12 cellular contexts compared by ENCODE assay signal in genomic region chr1:6384962-6385672, GRCh38. TPM values are rescaled to one million over a fixed set of nuclear protein-coding genes. Genes with fewer than 3 reads are reported as not detected.
A peak's percentile ranks its signal among the peaks of the same experiment; 100 is the strongest.
DNase-seq lines count a peak whose midpoint lies in the region; ATAC-seq and TF ChIP-seq lines count a peak whose summit lies in the region.
"Had no signal": no experiment of that assay in that cellular context is flagged by ENCODE, and none has a peak within 500 bp of the region (broad histone marks: within the 10 kb centered on the region; RNA-seq: fewer than 3 reads in every experiment).

No MANE protein-coding gene starts in this region.

- ATAC-seq in GM18870 (IDR thresholded peaks at IDR 0.05; ENCODE audit: unreplicated experiment), result no peak

- CTCF ChIA-PET in mammary epithelial cell (lab: Charles Lee; ENCODE audit: low non-redundant PET), result interaction anchor here (0.6 kb wide), 1 partner anchor 55 kb away, joined by 5 read pairs; no protein-coding TSS in a partner anchor

- H3K4me2 ChIP-seq in mammary epithelial cell (ENCODE audit: insufficient read depth, low read depth, low read length), result peak overlapping the region; percentile 87
- H3K4me2 ChIP-seq in smooth muscle cell, result peak overlapping the region; percentile 64

- H3F3A ChIP-seq in smooth muscle cell (ENCODE audit: low read depth), result no peaks in the 10 kb centered on the region

- dilution Hi-C loops in mammary epithelial cell (cut with HindIII; ENCODE audit: low sequenced_read_pairs), result no loop called here

- H3K27ac ChIP-seq in mammary epithelial cell (ENCODE audit: insufficient read depth, low read depth, low read length) (peak overlapping the region; percentile 84), smooth muscle cell (ENCODE audit: low read depth) (no peak overlapping the region)

- H3K36me3 ChIP-seq in mammary epithelial cell (ENCODE audit: insufficient read depth, low read length) (no peaks in the 10 kb centered on the region), iPS-15b (ENCODE audit: control insufficient read depth, insufficient read depth, low read length) (peaks cover 3% of the 10 kb centered on the region), smooth muscle cell (ENCODE audit: low read depth) (no peaks in the 10 kb centered on the region)

- intact Hi-C loops in mammary epithelial cell (cut with micrococcal nuclease), result loop anchor here (1.0 kb wide), 2 partner anchors 18 to 29 kb away; no protein-coding TSS in a partner anchor

- in situ Hi-C loops in mammary epithelial cell (cut with MboI; ENCODE audit: low sequenced_read_pairs in 2 of 2), result loop anchor here in 1 of 2 donors (5.0 kb wide), 1 partner anchor 33 kb away; no protein-coding TSS in a partner anchor

- H3K4me1 ChIP-seq in mammary epithelial cell (ENCODE audit: insufficient read depth, low read length), result peaks cover 34% of the 10 kb centered on the region
- peaks cover 17% of the 10 kb centered on the region for H3K4me1 ChIP-seq in iPS-15b (ENCODE audit: control insufficient read depth, insufficient read depth, low read length)
- peaks cover 10% of the 10 kb centered on the region for H3K4me1 ChIP-seq in smooth muscle cell (ENCODE audit: low read depth)

- H3K9me3 ChIP-seq in mammary epithelial cell (replicated peaks; ENCODE audit: insufficient read depth, low read length), result no peaks in the 10 kb centered on the region
- H3K9me3 ChIP-seq in iPS-15b (ENCODE audit: control insufficient read depth, insufficient read depth, low read length), result no peaks in the 10 kb centered on the region
- H3K9me3 ChIP-seq in smooth muscle cell (replicated peaks; ENCODE audit: low read depth), result no peaks in the 10 kb centered on the region

- no peaks in the 10 kb centered on the region for H3K27me3 ChIP-seq in mammary epithelial cell (ENCODE audit: insufficient read depth, low read length)
- no peaks in the 10 kb centered on the region for H3K27me3 ChIP-seq in iPS-15b (ENCODE audit: control insufficient read depth, insufficient read depth, low read length)
- H3K27me3 ChIP-seq in smooth muscle cell (ENCODE audit: low read depth), result no peaks in the 10 kb centered on the region

- H3K4me3 ChIP-seq in mammary epithelial cell (replicated peaks in 1 of 3; ENCODE audit: insufficient read depth in 1 of 3, low read depth in 2 of 3, low read length in 3 of 3) (peak overlapping the region; percentile 52 to 65 (median 60)), iPS-15b (ENCODE audit: low read depth, low read length) (peak overlapping the region; percentile 35), smooth muscle cell (no peak overlapping the region)

- WGBS in mammary epithelial cell (ENCODE audit: low coverage, missing lambda C conversion rate), result 2% methylated on average over 8 of the region's 16 CpGs
- WGBS in smooth muscle cell (ENCODE audit: low lambda C conversion rate), result 84% methylated on average over 16 of the region's 16 CpGs

- H3K79me2 ChIP-seq in mammary epithelial cell (ENCODE audit: insufficient read depth, low read length) (peaks cover 86% of the 10 kb centered on the region), smooth muscle cell (ENCODE audit: low read depth) (peaks cover 25% of the 10 kb centered on the region)

- TSS peak; percentile 31 for BruUV-seq in mammary epithelial cell (replicated peaks; lab: Mats Ljungman, UMichigan)

- H2AFZ ChIP-seq in mammary epithelial cell (ENCODE audit: low read depth, low read length) (peak overlapping the region; percentile 48), smooth muscle cell (ENCODE audit: low read depth) (no peak overlapping the region)

- H3K9ac ChIP-seq in mammary epithelial cell (ENCODE audit: insufficient read depth, low read length), result peak overlapping the region; percentile 80
- peak overlapping the region; percentile 54 for H3K9ac ChIP-seq in iPS-15b (ENCODE audit: low read depth, low read length)
- no peak overlapping the region for H3K9ac ChIP-seq in smooth muscle cell (ENCODE audit: low read depth)

- peak; percentile 66 for DNase-seq in LHCN-M2 (ENCODE audit: low read depth)
- DNase-seq in mammary epithelial cell, result peak; percentile 37
- DNase-seq in smooth muscle cell (lab: John Stamatoyannopoulos, UW; ENCODE audit: unreplicated experiment), result no peak
- DNase-seq in cortex of kidney (lab: John Stamatoyannopoulos, UW), result no peak
- DNase-seq in activated effector memory CD4-positive, alpha-beta T cell treated with Interleukin-2 at 50 U/mL for 16 hours, result no peak
- DNase-seq in GM03348 (ENCODE audit: low spot score), result no peak
- DNase-seq: activated naive CD8-positive, alpha-beta T cell treated with anti-CD3 and anti-CD28 coated beads for 36 hours; HFFc6; naive B cell; T-helper 1 cell had no signal

- TF ChIP-seq CTCF in mammary epithelial cell (conservative IDR thresholded peaks at IDR 0.05 in 1 of 2, IDR thresholded peaks at IDR 0.05 in 1 of 2; ENCODE audit: extremely low read depth in 1 of 2, insufficient read depth in 1 of 2, low read depth in 1 of 2, low read length in 2 of 2), result no peak
- TF ChIP-seq CTCF in smooth muscle cell (IDR thresholded peaks at IDR 0.05; ENCODE audit: borderline replicate concordance, insufficient read depth, poor library complexity, severe bottlenecking), result no peak

- H4K20me1 ChIP-seq in mammary epithelial cell (ENCODE audit: insufficient read depth, low read length) (no peaks in the 10 kb centered on the region), smooth muscle cell (ENCODE audit: low read depth) (peaks cover 24% of the 10 kb centered on the region)

RNA-seq across cellular contexts. Expression of gene ACOT7, which starts 8.4 kb away (rescaled TPM):
- 41.3 and 42.7 TPM in 2 replicates for total RNA-seq in LHCN-M2 (2014; rRNA removed)
- polyA plus RNA-seq in LHCN-M2 (2012), result 93.2 TPM
- total RNA-seq in mammary epithelial cell, result 100 to 1,000 TPM in 1 of 2 donors, 10 to 100 TPM in 1; 67.2 to 193 TPM
- polyA plus RNA-seq in mammary epithelial cell, result 365 TPM
- polyA minus RNA-seq in mammary epithelial cell, result 208 TPM
- 16.4 and 19.5 TPM in 2 replicates for total RNA-seq in smooth muscle cell
- 53.6 and 53.8 TPM in 2 replicates for polyA plus RNA-seq in smooth muscle cell

RNA-seq across cellular contexts. Expression of gene HES2, which starts 34.6 kb away (rescaled TPM):
- 0.06 TPM in 1 of 2 replicates, not detected in the other for total RNA-seq in LHCN-M2 (2014; rRNA removed)
- polyA plus RNA-seq in LHCN-M2 (2012), result 0.41 TPM
- 10 to 100 TPM; 54.3 to 70.8 TPM for total RNA-seq in mammary epithelial cell
- polyA plus RNA-seq in mammary epithelial cell, result 29.0 TPM
- polyA minus RNA-seq in mammary epithelial cell, result 21.4 TPM
- total RNA-seq in smooth muscle cell, result 4.6 and 5.6 TPM in 2 replicates
- 1.7 and 11.1 TPM in 2 replicates for polyA plus RNA-seq in smooth muscle cell
- total RNA-seq: activated naive CD8-positive, alpha-beta T cell treated with anti-CD3 and anti-CD28 coated beads for 36 hours had no signal

RNA-seq across cellular contexts. Expression of gene ESPN, which starts 39.5 kb away (rescaled TPM):
- total RNA-seq in LHCN-M2 (2014; rRNA removed) (not detected in 2 replicates), mammary epithelial cell (1 to 10 TPM; 2.4 to 2.5 TPM), smooth muscle cell (not detected in 2 replicates)
- polyA plus RNA-seq in LHCN-M2 (2012), result not detected
- polyA plus RNA-seq in mammary epithelial cell (0.27 TPM), smooth muscle cell (1.1 and 2.6 TPM in 2 replicates)
- polyA minus RNA-seq in mammary epithelial cell, result not detected
- total RNA-seq: HFFc6 had no signal

Comparison
In these comparisons a context has a peak if more than half of its experiments do, and no peak if none do; other contexts are left out.
1. DNase-seq: peak in LHCN-M2 (single experiment) and mammary epithelial cell (single experiment); none in smooth muscle cell (single experiment), cortex of kidney (single experiment), activated effector memory CD4-positive, alpha-beta T cell treated with Interleukin-2 at 50 U/mL for 16 hours (single experiment) and GM03348 (single experiment).